ENCODE assay signal across 29 cellular contexts in genomic region chr11:126393143-126393542, GRCh38. TPM values are rescaled to one million over a fixed set of nuclear protein-coding genes. Genes with fewer than 3 reads are reported as not detected.
A peak's percentile ranks its signal among the peaks of the same experiment; 100 is the strongest.
DNase-seq lines count a peak whose midpoint lies in the region; ATAC-seq, FAIRE-seq and TF ChIP-seq lines count a peak whose summit lies in the region.
"Had no signal": no experiment of that assay in that cellular context is flagged by ENCODE, and none has a peak within 500 bp of the region (broad histone marks: within the 10 kb centered on the region; RNA-seq: fewer than 3 reads in every experiment).

No MANE protein-coding gene starts in this region.

- no TSS peak for BruUV-seq in MCF 10A (replicated peaks; lab: Mats Ljungman, UMichigan)

- peaks cover 87% of the 10 kb centered on the region for H3K79me2 ChIP-seq in Loucy (ENCODE audit: insufficient read depth, low read length)
- H3K79me2 ChIP-seq in keratinocyte (ENCODE audit: control insufficient read depth, insufficient read depth, low read length), result peaks cover 20% of the 10 kb centered on the region
- no peaks in the 10 kb centered on the region for H3K79me2 ChIP-seq in trophoblast cell (ENCODE audit: control insufficient read depth, insufficient read depth, low read length, poor library complexity)

- H3K4me2 ChIP-seq in Loucy (ENCODE audit: low read depth, low read length, poor library complexity, severe bottlenecking) (peak overlapping the region; percentile 78), keratinocyte (ENCODE audit: control insufficient read depth, extremely low read depth, insufficient read depth, low read depth, low read length) (peak overlapping the region; percentile 46), trophoblast cell (ENCODE audit: low read length) (no peak overlapping the region)
- H3K4me2 ChIP-seq: KMS-11 had no signal

- H3K27ac Mint-ChIP-seq in MCF 10A (ENCODE audit: low read depth, unreplicated experiment), result peak overlapping the region; percentile 83
- H3K27ac Mint-ChIP-seq in activated CD8-positive, alpha-beta T cell treated with anti-CD3 and anti-CD28 coated beads for 36 hours, result no peak overlapping the region
- H3K27ac Mint-ChIP-seq: activated CD4-positive, alpha-beta T cell treated with anti-CD3 and anti-CD28 coated beads, Interleukin-2, amount 10 ng/mL, durations not matched to agents 24 days and 14 days; activated CD8-positive, alpha-beta memory T cell treated with anti-CD3 and anti-CD28 coated beads, Interleukin-2, amount 10 ng/mL, durations not matched to agents 7 days and 5 days; activated T-cell treated with anti-CD3 and anti-CD28 coated beads, Interleukin-2, amount 50 U/mL, for 72 hours; CD4-positive, CD25-positive, alpha-beta regulatory T cell; stimulated activated naive B cell treated with anti-CD40 and anti-IgM and Interleukin-4, amounts not matched to agents 10 μg/mL and 1 μg/mL and 100 μg/mL, for 72 hours had no signal

- no peak for DNase-seq in MCF 10A (ENCODE audit: unreplicated experiment)
- no peak for DNase-seq in keratinocyte (ENCODE audit: low read depth, low spot score)
- DNase-seq in spleen, result peak; percentile 61
- DNase-seq in activated CD8-positive, alpha-beta T cell treated with anti-CD3 and anti-CD28 coated beads for 36 hours, result no peak
- DNase-seq in trophoblast cell, result no peak
- DNase-seq: activated CD4-positive, alpha-beta T cell treated with anti-CD3 and anti-CD28 coated beads, Interleukin-2, amount 10 ng/mL, durations not matched to agents 24 days and 14 days; activated CD8-positive, alpha-beta memory T cell treated with anti-CD3 and anti-CD28 coated beads, Interleukin-2, amount 10 ng/mL, durations not matched to agents 7 days and 5 days; activated naive CD4-positive, alpha-beta T cell treated with Interleukin-2 at 50 U/mL for 16 hours; activated T-cell treated with anti-CD3 and anti-CD28 coated beads, Interleukin-2, amount 50 U/mL, for 72 hours; CD4-positive, CD25-positive, alpha-beta regulatory T cell; effector memory CD8-positive, alpha-beta T cell; gastrocnemius medialis; mesendoderm; naive B cell; NCI-H1694; NCI-H2171; NCI-H510A treated with DMSO at 0.1 percent for 48 hours; NK-92 treated with Interleukin-12 subunit alpha and Interleukin-12 subunit beta, amount 100 ng/mL, for 24 hours; retina; stimulated activated CD4-positive, alpha-beta T cell treated with anti-CD3 and anti-CD28 coated beads, Interleukin-4, amount 100 ng/mL, for 1 hour; stimulated activated naive B cell treated with anti-CD40 and anti-IgM and Interleukin-4, amounts not matched to agents 10 μg/mL and 1 μg/mL and 100 μg/mL, for 72 hours; T-helper 2 cell had no signal

- FAIRE-seq in keratinocyte (lab: Jason Lieb, UNC), result no peak
- FAIRE-seq: colon, D721Med had no signal

- no peak overlapping the region for H3K4ac ChIP-seq in trophoblast cell (ENCODE audit: low read depth, low read length)

- H4K12ac ChIP-seq in trophoblast cell (ENCODE audit: low read depth, low read length), result no peak overlapping the region

- no peak for TF ChIP-seq CTCF in Loucy (conservative IDR thresholded peaks at IDR 0.05; ENCODE audit: low read length)
- TF ChIP-seq CTCF in MCF 10A (IDR thresholded peaks at IDR 0.05; ENCODE audit: unreplicated experiment), result no peak
- TF ChIP-seq CTCF in keratinocyte (optimal IDR thresholded peaks at IDR 0.05 in 1 of 3, IDR thresholded peaks at IDR 0.05 in 1 of 3, conservative IDR thresholded peaks at IDR 0.05 in 1 of 3; ENCODE audit: extremely low read depth in 1 of 3, insufficient read depth in 2 of 3, low read length in 3 of 3), result no peak
- no peak for TF ChIP-seq CTCF in spleen (IDR thresholded peaks at IDR 0.05 in 8 of 11, conservative IDR thresholded peaks at IDR 0.05 in 3 of 11)
- no peak for TF ChIP-seq CTCF in activated CD8-positive, alpha-beta T cell treated with anti-CD3 and anti-CD28 coated beads for 36 hours (IDR thresholded peaks at IDR 0.05)

- H3K36me3 ChIP-seq in Loucy (ENCODE audit: insufficient read depth, low read length) (no peaks in the 10 kb centered on the region), keratinocyte (ENCODE audit: control insufficient read depth in 2 of 2, extremely low read depth in 1 of 2, insufficient read depth in 2 of 2, low read length in 2 of 2) (no peaks in the 10 kb centered on the region), spleen (no peaks in the 10 kb centered on the region), trophoblast cell (ENCODE audit: control insufficient read depth in 1 of 2, insufficient read depth in 2 of 2, low read length in 2 of 2) (no peaks in the 10 kb centered on the region)
- H3K36me3 ChIP-seq: gastrocnemius medialis, tibial nerve had no signal

- WGBS in spleen, 5 donors, result 68 to 84% (median 76%) methylated on average over 5 of the region's 5 CpGs
- WGBS in trophoblast cell (ENCODE audit: extremely low coverage, insufficient coverage, insufficient read length), result no CpG with 5 or more reads among the region's 5 CpGs

- no peak for TF ChIP-seq POLR2A in spleen (IDR thresholded peaks at IDR 0.05)

- H3K9me3 Mint-ChIP-seq in MCF 10A (ENCODE audit: unreplicated experiment), result no peaks in the 10 kb centered on the region
- H3K9me3 Mint-ChIP-seq in activated CD8-positive, alpha-beta T cell treated with anti-CD3 and anti-CD28 coated beads for 36 hours, result no peaks in the 10 kb centered on the region
- H3K9me3 Mint-ChIP-seq: activated CD4-positive, alpha-beta T cell treated with anti-CD3 and anti-CD28 coated beads, Interleukin-2, amount 10 ng/mL, durations not matched to agents 24 days and 14 days; activated T-cell treated with anti-CD3 and anti-CD28 coated beads, Interleukin-2, amount 50 U/mL, for 72 hours; CD4-positive, CD25-positive, alpha-beta regulatory T cell; effector memory CD8-positive, alpha-beta T cell; naive B cell; stimulated activated naive B cell treated with anti-CD40 and anti-IgM and Interleukin-4, amounts not matched to agents 10 μg/mL and 1 μg/mL and 100 μg/mL, for 72 hours had no signal

- H3K23ac ChIP-seq in trophoblast cell (ENCODE audit: low read length), result no peak overlapping the region

- no peaks in the 10 kb centered on the region for H3K9me1 ChIP-seq in keratinocyte (ENCODE audit: control insufficient read depth, extremely low read depth, insufficient read depth, low read length)

- no peak for ATAC-seq in GM18502 (IDR thresholded peaks at IDR 0.05; ENCODE audit: poor library complexity, unreplicated experiment)
- no peak for ATAC-seq in activated CD8-positive, alpha-beta T cell treated with anti-CD3 and anti-CD28 coated beads for 36 hours
- ATAC-seq: activated CD8-positive, alpha-beta memory T cell treated with anti-CD3 and anti-CD28 coated beads, Interleukin-2, amount 10 ng/mL, durations not matched to agents 7 days and 5 days; activated T-cell treated with anti-CD3 and anti-CD28 coated beads, Interleukin-2, amount 50 U/mL, for 72 hours; effector memory CD8-positive, alpha-beta T cell; gastrocnemius medialis; Panc1 had no signal

- H2BK5ac ChIP-seq in trophoblast cell (ENCODE audit: low read depth, low read length, poor library complexity), result no peak overlapping the region

- dilution Hi-C loops in keratinocyte (cut with MboI; ENCODE audit: extremely low pct_ligation_motif_present, low sequenced_read_pairs), result no loop called here

- H3K4me1 Mint-ChIP-seq in MCF 10A (ENCODE audit: insufficient read depth, unreplicated experiment), result peaks cover 27% of the 10 kb centered on the region
- peaks cover 2% of the 10 kb centered on the region for H3K4me1 Mint-ChIP-seq in activated CD8-positive, alpha-beta T cell treated with anti-CD3 and anti-CD28 coated beads for 36 hours (ENCODE audit: low read depth)
- H3K4me1 Mint-ChIP-seq: activated CD4-positive, alpha-beta T cell treated with anti-CD3 and anti-CD28 coated beads, Interleukin-2, amount 10 ng/mL, durations not matched to agents 24 days and 14 days had no signal

- no peak overlapping the region for H2BK120ac ChIP-seq in trophoblast cell (ENCODE audit: insufficient read depth, low read length, poor library complexity)

- H3K27ac ChIP-seq in keratinocyte (ENCODE audit: control insufficient read depth, insufficient read depth, low read length), result peak overlapping the region; percentile 67
- peak overlapping the region in 4 of 8 donors; percentile 36 to 64 (median 50) for H3K27ac ChIP-seq in spleen
- no peak overlapping the region for H3K27ac ChIP-seq in trophoblast cell (ENCODE audit: low read depth, low read length)
- H3K27ac ChIP-seq: gastrocnemius medialis, KMS-11 had no signal

- CTCF ChIA-PET in MCF 10A (lab: Yijun Ruan, JAX), result interaction anchor here (0.9 to 1.8 kb wide), 4 partner anchors 49 to 88 kb away, joined by 3 to 6 read pairs (median 4); no protein-coding TSS in a partner anchor
- CTCF ChIA-PET in activated CD8-positive, alpha-beta T cell treated with anti-CD3 and anti-CD28 coated beads for 36 hours (lab: Charles Lee), result interaction anchor here (0.5 kb wide), 1 partner anchor 482 kb away, joined by 3 read pairs; no protein-coding TSS in a partner anchor

- H3K9me2 ChIP-seq in Loucy (replicated peaks; ENCODE audit: low read depth, low read length), result no peaks in the 10 kb centered on the region

- no peak overlapping the region for H4K8ac ChIP-seq in trophoblast cell (ENCODE audit: low read depth, low read length)

- H3K9ac ChIP-seq in Loucy (ENCODE audit: low read depth, low read length, poor library complexity, severe bottlenecking), result peak overlapping the region; percentile 77
- no peak overlapping the region for H3K9ac ChIP-seq in keratinocyte (ENCODE audit: control insufficient read depth, extremely low read depth, insufficient read depth, low read length)
- H3K9ac ChIP-seq in trophoblast cell (ENCODE audit: low read length), result no peak overlapping the region
- H3K9ac ChIP-seq: KMS-11 had no signal

- no peak overlapping the region for H3K18ac ChIP-seq in trophoblast cell (ENCODE audit: low read length)

- no peak overlapping the region for H4K91ac ChIP-seq in trophoblast cell (ENCODE audit: low read depth, low read length)

- H2AFZ ChIP-seq in Loucy (ENCODE audit: low read length) (no peak overlapping the region), keratinocyte (ENCODE audit: control insufficient read depth, low read length) (no peak overlapping the region), trophoblast cell (ENCODE audit: insufficient read depth, low read length, poor library complexity) (no peak overlapping the region)

- no peak overlapping the region for H3K4me3 Mint-ChIP-seq in MCF 10A (ENCODE audit: unreplicated experiment)
- H3K4me3 Mint-ChIP-seq in activated CD8-positive, alpha-beta T cell treated with anti-CD3 and anti-CD28 coated beads for 36 hours, result no peak overlapping the region
- H3K4me3 Mint-ChIP-seq: activated CD4-positive, alpha-beta T cell treated with anti-CD3 and anti-CD28 coated beads, Interleukin-2, amount 10 ng/mL, durations not matched to agents 24 days and 14 days; activated CD8-positive, alpha-beta memory T cell treated with anti-CD3 and anti-CD28 coated beads, Interleukin-2, amount 10 ng/mL, durations not matched to agents 7 days and 5 days; activated T-cell treated with anti-CD3 and anti-CD28 coated beads, Interleukin-2, amount 50 U/mL, for 72 hours; CD4-positive, CD25-positive, alpha-beta regulatory T cell; effector memory CD8-positive, alpha-beta T cell; naive B cell; stimulated activated naive B cell treated with anti-CD40 and anti-IgM and Interleukin-4, amounts not matched to agents 10 μg/mL and 1 μg/mL and 100 μg/mL, for 72 hours had no signal

- H3K79me1 ChIP-seq in trophoblast cell (ENCODE audit: low read length), result no peaks in the 10 kb centered on the region

- H2AK5ac ChIP-seq in trophoblast cell (ENCODE audit: low read length), result no peak overlapping the region

- H3K9me3 ChIP-seq in Loucy (ENCODE audit: insufficient read depth, low read depth, low read length), result no peaks in the 10 kb centered on the region
- H3K9me3 ChIP-seq in keratinocyte (ENCODE audit: control insufficient read depth, low read depth, low read length), result no peaks in the 10 kb centered on the region
- H3K9me3 ChIP-seq in spleen, result no peaks in the 10 kb centered on the region
- H3K9me3 ChIP-seq in trophoblast cell (ENCODE audit: insufficient read depth, low read depth, low read length), result no peaks in the 10 kb centered on the region
- H3K9me3 ChIP-seq: gastrocnemius medialis, tibial nerve had no signal

- no peak overlapping the region for H3K14ac ChIP-seq in trophoblast cell (ENCODE audit: low read length)

- no peaks in the 10 kb centered on the region for H3K36me3 Mint-ChIP-seq in MCF 10A (ENCODE audit: insufficient read depth, unreplicated experiment)
- H3K36me3 Mint-ChIP-seq in activated CD8-positive, alpha-beta T cell treated with anti-CD3 and anti-CD28 coated beads for 36 hours (ENCODE audit: low read depth), result no peaks in the 10 kb centered on the region
- H3K36me3 Mint-ChIP-seq: activated CD8-positive, alpha-beta memory T cell treated with anti-CD3 and anti-CD28 coated beads, Interleukin-2, amount 10 ng/mL, durations not matched to agents 7 days and 5 days; CD4-positive, CD25-positive, alpha-beta regulatory T cell; naive B cell; stimulated activated naive B cell treated with anti-CD40 and anti-IgM and Interleukin-4, amounts not matched to agents 10 μg/mL and 1 μg/mL and 100 μg/mL, for 72 hours had no signal

- intact Hi-C loops in MCF 10A (cut with micrococcal nuclease) (no loop called here), spleen (cut with DNase I; ENCODE audit: low total_unique reads) (no loop called here)
- intact Hi-C loops in activated CD8-positive, alpha-beta T cell treated with anti-CD3 and anti-CD28 coated beads for 36 hours (cut with micrococcal nuclease), result no loop called here

- H3K4me3 ChIP-seq in Loucy (ENCODE audit: low read length, poor library complexity, severe bottlenecking), result peak overlapping the region; percentile 67
- H3K4me3 ChIP-seq in keratinocyte (ENCODE audit: control insufficient read depth in 2 of 3, extremely low read depth in 1 of 3, insufficient read depth in 2 of 3, low read depth in 1 of 3, low read length in 3 of 3), result no peak overlapping the region
- H3K4me3 ChIP-seq in spleen, result no peak overlapping the region
- H3K4me3 ChIP-seq in trophoblast cell (ENCODE audit: low read depth, low read length), result no peak overlapping the region
- H3K4me3 ChIP-seq: gastrocnemius medialis, tibial nerve had no signal

- no peak overlapping the region for H2BK12ac ChIP-seq in trophoblast cell (ENCODE audit: low read length)

- no peaks in the 10 kb centered on the region for H4K20me1 ChIP-seq in Loucy (ENCODE audit: insufficient read depth, low read length, poor library complexity, severe bottlenecking)
- no peaks in the 10 kb centered on the region for H4K20me1 ChIP-seq in keratinocyte (ENCODE audit: control insufficient read depth, extremely low read depth, insufficient read depth, low read length)

- POLR2A ChIA-PET in MCF 10A (lab: Yijun Ruan, JAX), result interaction anchor here (2.4 kb wide), 1 partner anchor 10 kb away, joined by 11 read pairs; no protein-coding TSS in a partner anchor
- POLR2A ChIA-PET in activated CD8-positive, alpha-beta T cell treated with anti-CD3 and anti-CD28 coated beads for 36 hours (lab: Charles Lee), result no interaction called here

- peaks cover 17% of the 10 kb centered on the region for H3F3A ChIP-seq in Loucy (ENCODE audit: low read depth)

- H3K27me3 ChIP-seq in Loucy (ENCODE audit: insufficient read depth, low read length, poor library complexity, severe bottlenecking), result no peaks in the 10 kb centered on the region
- no peaks in the 10 kb centered on the region for H3K27me3 ChIP-seq in keratinocyte (ENCODE audit: control insufficient read depth, extremely low read depth, insufficient read depth, low read length)
- H3K27me3 ChIP-seq in spleen (replicated peaks in 1 of 7), result no peaks in the 10 kb centered on the region
- H3K27me3 ChIP-seq in trophoblast cell (ENCODE audit: insufficient read depth, low read length), result no peaks in the 10 kb centered on the region
- H3K27me3 ChIP-seq: gastrocnemius medialis, tibial nerve had no signal

- H3K27me3 Mint-ChIP-seq in MCF 10A (ENCODE audit: insufficient read depth, unreplicated experiment), result no peaks in the 10 kb centered on the region
- H3K27me3 Mint-ChIP-seq in activated CD8-positive, alpha-beta T cell treated with anti-CD3 and anti-CD28 coated beads for 36 hours, result no peaks in the 10 kb centered on the region
- H3K27me3 Mint-ChIP-seq: activated CD4-positive, alpha-beta T cell treated with anti-CD3 and anti-CD28 coated beads, Interleukin-2, amount 10 ng/mL, durations not matched to agents 24 days and 14 days; activated CD8-positive, alpha-beta memory T cell treated with anti-CD3 and anti-CD28 coated beads, Interleukin-2, amount 10 ng/mL, durations not matched to agents 7 days and 5 days; effector memory CD8-positive, alpha-beta T cell had no signal

- H3K4me1 ChIP-seq in Loucy (ENCODE audit: insufficient read depth, low read length, poor library complexity, severe bottlenecking) (peaks cover 52% of the 10 kb centered on the region), keratinocyte (ENCODE audit: control insufficient read depth, extremely low read depth, insufficient read depth, low read length) (peaks cover 34% of the 10 kb centered on the region), spleen (peaks cover 3 to 59% (median 30%) of the 10 kb centered on the region in 6 donors), trophoblast cell (ENCODE audit: control insufficient read depth in 1 of 2, insufficient read depth in 2 of 2, low read length in 2 of 2) (peaks cover 0 to 4% of the 10 kb centered on the region in 2 experiments)

RNA-seq across cellular contexts. Expression of gene ST3GAL4, which starts 37.7 kb away (rescaled TPM):
- 12.3 and 15.3 TPM in 2 replicates for total RNA-seq in MCF 10A (2022)
- 23.2 to 38.9 TPM (median 24.6 TPM) in 3 replicates for polyA plus RNA-seq in keratinocyte
- 4.4 TPM for polyA plus RNA-seq in keratinocyte (2011; ENCODE audit: low read depth)
- polyA plus RNA-seq in keratinocyte (2011; cell fraction: cytosol; rRNA removed), result 28.3 and 29.2 TPM in 2 replicates
- polyA plus RNA-seq in keratinocyte (2011; cell fraction: nucleus; rRNA removed), result 17.5 and 18.9 TPM in 2 replicates
- polyA plus RNA-seq in keratinocyte (2012; ENCODE audit: low replicate concordance), result 11.6 and 27.8 TPM in 2 replicates
- 11.4 to 49.8 TPM (median 17.7 TPM) in 3 replicates for polyA minus RNA-seq in keratinocyte
- polyA minus RNA-seq in keratinocyte (2011; cell fraction: cytosol; rRNA and poly(A)+ RNA removed), result 13.0 TPM
- polyA minus RNA-seq in keratinocyte (2011; cell fraction: nucleus; rRNA and poly(A)+ RNA removed), result 5.6 and 9.4 TPM in 2 replicates
- total RNA-seq in spleen, result 100 to 1,000 TPM in 1 of 7 donors, 10 to 100 TPM in 6; 41.2 to 102 (median 53.0) TPM
- 10 to 100 TPM; 12.8 to 25.0 (median 22.4) TPM for polyA plus RNA-seq in spleen
- 10 to 100 TPM; 10.7 to 11.7 TPM for total RNA-seq in activated CD8-positive, alpha-beta T cell treated with anti-CD3 and anti-CD28 coated beads for 36 hours
- polyA plus RNA-seq in trophoblast cell (2013), result 16.1 and 17.5 TPM in 2 replicates
